Comparison of ENCODE assay signal across 29 cellular contexts in genomic region chr19:57342582-57342981, GRCh38.
"Had no signal": no experiment of that assay in that cellular context is flagged by ENCODE, and none has a peak within 500 bp of the region (broad histone marks: within the 10 kb centered on the region; RNA-seq: fewer than 3 reads in every experiment).

No MANE protein-coding gene starts in this region.

- DNase-seq: cortex of kidney; dermis blood vessel endothelial cell; dorsolateral prefrontal cortex; effector CD4-positive, alpha-beta T cell; effector CD8-positive, alpha-beta T cell; effector memory CD4-positive, alpha-beta T cell; effector memory CD8-positive, alpha-beta T cell; endodermal cell; erythroblast; esophagus squamous epithelium; foreskin fibroblast; foreskin keratinocyte; foreskin melanocyte; gastrocnemius medialis; glutamatergic neuron; head of caudate nucleus; heart left ventricle; heart right ventricle; hippocampal formation had no signal

- H2AFZ ChIP-seq: hepatocyte had no signal

- H3K27ac Mint-ChIP-seq: dendritic cell treated with granulocyte-macrophage colony-stimulating factor and Interleukin-4, amounts not matched to agents 40 ng/mL and 50 ng/mL, for 4 days; effector memory CD8-positive, alpha-beta T cell; endodermal cell had no signal

- H3K27ac ChIP-seq: coronary artery, dorsolateral prefrontal cortex, epithelial cell of prostate, esophagus muscularis mucosa, esophagus squamous epithelium, foreskin keratinocyte, gastrocnemius medialis, gastroesophageal sphincter, heart left ventricle, heart right ventricle, hepatocyte had no signal

- FAIRE-seq: endometrium, endothelial cell of umbilical vein, frontal cortex had no signal

- H3K4me3 ChIP-seq: coronary artery, dorsolateral prefrontal cortex, esophagus muscularis mucosa, esophagus squamous epithelium, gastrocnemius medialis, gastroesophageal sphincter, heart left ventricle, heart right ventricle, hepatocyte had no signal

- H3K9me3 ChIP-seq: esophagus muscularis mucosa, esophagus squamous epithelium, gastrocnemius medialis, gastroesophageal sphincter, heart left ventricle had no signal

- H3K9me3 Mint-ChIP-seq: endodermal cell had no signal

- H3K4me3 Mint-ChIP-seq: dendritic cell treated with granulocyte-macrophage colony-stimulating factor and Interleukin-4, amounts not matched to agents 40 ng/mL and 50 ng/mL, for 4 days; effector memory CD8-positive, alpha-beta T cell; endodermal cell had no signal

- H3K4me2 ChIP-seq: hepatocyte had no signal

- ATAC-seq: effector memory CD8-positive, alpha-beta T cell; esophagus mucosa; foreskin keratinocyte; gastrocnemius medialis; gastroesophageal sphincter; heart left ventricle; heart right ventricle had no signal

- H3K27me3 ChIP-seq: dorsolateral prefrontal cortex, esophagus muscularis mucosa, esophagus squamous epithelium, foreskin keratinocyte, gastrocnemius medialis, gastroesophageal sphincter, heart left ventricle, heart right ventricle had no signal

- H3K4me1 Mint-ChIP-seq: endodermal cell had no signal

- H3K79me2 ChIP-seq: hepatocyte had no signal

- H3K36me3 ChIP-seq: esophagus muscularis mucosa, esophagus squamous epithelium, gastrocnemius medialis, gastroesophageal sphincter, heart left ventricle, heart right ventricle had no signal

- H3K4me1 ChIP-seq: esophagus squamous epithelium, foreskin keratinocyte had no signal
